1 cellular context compared by ENCODE assay signal in genomic region chr2:142951190-142952007, GRCh38.
TF ChIP-seq lines count a peak whose summit lies in the region.

No MANE protein-coding gene starts in this region.

TF ChIP-seq in HepG2, 621 proteins besides CTCF, POLR2A, EP300 and RAD21 (continued from another document and continues in another):
- TF ChIP-seq ZNF891 (CRISPR knock-in tag; IDR thresholded peaks at IDR 0.05): no peak
- TF ChIP-seq CREB1 (IDR thresholded peaks at IDR 0.05): no peak
- peak; percentile 77 for TF ChIP-seq CREB1 (CRISPR knock-in tag; IDR thresholded peaks at IDR 0.05)
- TF ChIP-seq PITX1 (CRISPR knock-in tag; IDR thresholded peaks at IDR 0.05): peak; percentile 40
- peak; percentile 81 for TF ChIP-seq MIXL1 (CRISPR knock-in tag; IDR thresholded peaks at IDR 0.05)
- peak; percentile 36; the same call in 1 of the 2 replicates for TF ChIP-seq MAX (IDR thresholded peaks at IDR 0.05)
- 0 out of 2 replicates have a peak, but pooled peaks have one; percentile 12 for TF ChIP-seq ZSCAN31 (CRISPR knock-in tag; IDR thresholded peaks at IDR 0.05; ENCODE audit: low read depth)
- no peak for TF ChIP-seq NFRKB (IDR thresholded peaks at IDR 0.05)
- TF ChIP-seq POGZ (CRISPR knock-in tag; IDR thresholded peaks at IDR 0.05): peak; percentile 81
- TF ChIP-seq NR2F2 (IDR thresholded peaks at IDR 0.05; ENCODE audit: borderline replicate concordance, low read depth): peak; percentile 78; the same call in 1 of the 2 replicates
- no peak for TF ChIP-seq ZBTB14 (CRISPR knock-in tag; IDR thresholded peaks at IDR 0.05)
- no peak for TF ChIP-seq ZNF225 (CRISPR knock-in tag; IDR thresholded peaks at IDR 0.05)
- 0 out of 2 replicates have a peak, but pooled peaks have one; percentile 42 for TF ChIP-seq ZNF607 (CRISPR knock-in tag; IDR thresholded peaks at IDR 0.05; ENCODE audit: borderline replicate concordance)
- TF ChIP-seq ZNF761 (CRISPR knock-in tag; conservative IDR thresholded peaks at IDR 0.05): 0 out of 2 replicates have a peak, but pooled peaks have one; percentile 29
- TF ChIP-seq POLR2G (IDR thresholded peaks at IDR 0.05; ENCODE audit: low read depth, low read length): no peak
- no peak for TF ChIP-seq ZNF318 (CRISPR knock-in tag; IDR thresholded peaks at IDR 0.05)
- TF ChIP-seq ZBED4 (CRISPR knock-in tag; IDR thresholded peaks at IDR 0.05; ENCODE audit: borderline replicate concordance): peak; percentile 15; the same call in 1 of the 2 replicates
- TF ChIP-seq ZNF747 (CRISPR knock-in tag; IDR thresholded peaks at IDR 0.05; ENCODE audit: borderline replicate concordance): no peak
- peak; percentile 64; the same call in 1 of the 2 replicates for TF ChIP-seq KDM4B (CRISPR knock-in tag; IDR thresholded peaks at IDR 0.05)
- no peak for TF ChIP-seq RXRA (CRISPR knock-in tag; IDR thresholded peaks at IDR 0.05)
- TF ChIP-seq PREB (CRISPR knock-in tag; IDR thresholded peaks at IDR 0.05): no peak
- TF ChIP-seq MED8 (CRISPR knock-in tag; IDR thresholded peaks at IDR 0.05; ENCODE audit: insufficient replicate concordance): peak; percentile 28
- TF ChIP-seq ZNF317 (CRISPR knock-in tag; IDR thresholded peaks at IDR 0.05): peak; percentile 28; the same call in 1 of the 2 replicates
- 0 out of 2 replicates have a peak, but pooled peaks have one; percentile 33 for TF ChIP-seq ZNF142 (CRISPR knock-in tag; IDR thresholded peaks at IDR 0.05)
- no peak for TF ChIP-seq XRCC5 (optimal IDR thresholded peaks at IDR 0.05; ENCODE audit: low read length)
- no peak for TF ChIP-seq SNAI1 (CRISPR knock-in tag; IDR thresholded peaks at IDR 0.05; ENCODE audit: borderline replicate concordance)
- TF ChIP-seq SIX4 (CRISPR knock-in tag; IDR thresholded peaks at IDR 0.05): 0 out of 2 replicates have a peak, but pooled peaks have one; percentile 30
- TF ChIP-seq ZNF101 (CRISPR knock-in tag; IDR thresholded peaks at IDR 0.05; ENCODE audit: borderline replicate concordance, low read depth): no peak
- TF ChIP-seq ZBTB42 (CRISPR knock-in tag; IDR thresholded peaks at IDR 0.05): no peak
- peak; percentile 76 for TF ChIP-seq ZMYM4 (CRISPR knock-in tag; IDR thresholded peaks at IDR 0.05)
- peak; percentile 90 for TF ChIP-seq FOXA3 (CRISPR knock-in tag; IDR thresholded peaks at IDR 0.05)
- no peak for TF ChIP-seq HNRNPK (IDR thresholded peaks at IDR 0.05; ENCODE audit: low read depth, low read length, poor library complexity, severe bottlenecking)
- no peak for TF ChIP-seq TBP (CRISPR knock-in tag; IDR thresholded peaks at IDR 0.05)
- TF ChIP-seq ASH2L (IDR thresholded peaks at IDR 0.05; ENCODE audit: insufficient read length, low read depth, low read length): peak; percentile 98
- peak; percentile 86 for TF ChIP-seq RXRB (CRISPR knock-in tag; IDR thresholded peaks at IDR 0.05; ENCODE audit: borderline replicate concordance)
- no peak for TF ChIP-seq PBX3 (CRISPR knock-in tag; IDR thresholded peaks at IDR 0.05; ENCODE audit: borderline replicate concordance)
- peak; percentile 97 for TF ChIP-seq SOX5 (CRISPR knock-in tag; IDR thresholded peaks at IDR 0.05; ENCODE audit: borderline replicate concordance)
- no peak for TF ChIP-seq SMAD1 (CRISPR knock-in tag; IDR thresholded peaks at IDR 0.05; ENCODE audit: borderline replicate concordance, low read depth)
- no peak for TF ChIP-seq ZNF34 (CRISPR knock-in tag; IDR thresholded peaks at IDR 0.05; ENCODE audit: borderline replicate concordance)
- TF ChIP-seq ZNF570 (CRISPR knock-in tag; IDR thresholded peaks at IDR 0.05; ENCODE audit: borderline replicate concordance): no peak
- no peak for TF ChIP-seq ZIK1 (CRISPR knock-in tag; IDR thresholded peaks at IDR 0.05; ENCODE audit: borderline replicate concordance, low read depth)
- no peak for TF ChIP-seq ZNF773 (CRISPR knock-in tag; IDR thresholded peaks at IDR 0.05; ENCODE audit: borderline replicate concordance)
